Comparison of ENCODE assay signal across 30 cellular contexts in the genomic region with DNA sequence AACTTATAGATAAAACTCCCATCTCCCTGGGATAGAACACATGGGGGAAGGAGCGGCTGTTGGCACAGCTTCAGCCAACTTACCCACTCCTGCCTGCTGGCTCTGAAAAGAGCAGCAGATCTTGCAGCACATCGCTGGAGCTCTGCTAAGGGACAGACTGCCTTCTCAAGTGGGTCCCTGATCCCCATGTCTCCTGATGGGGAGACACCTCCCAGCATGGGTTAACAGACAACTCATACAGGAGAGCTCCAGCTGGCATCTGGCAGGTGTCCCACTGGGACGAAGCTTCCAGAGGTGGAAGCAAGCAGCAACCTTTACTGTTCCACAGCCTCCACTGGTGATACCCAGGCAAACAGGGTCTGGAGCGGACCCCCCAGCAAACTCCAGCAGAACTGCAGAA.
"Had no signal": no experiment of that assay in that cellular context is flagged by ENCODE, and none has a peak within 500 bp of the region (broad histone marks: within the 10 kb centered on the region; RNA-seq: fewer than 3 reads in every experiment).

No MANE protein-coding gene starts in this region.

- H3K4me3 Mint-ChIP-seq: naive thymus-derived CD4-positive, alpha-beta T cell; natural killer cell; nephron; neural progenitor cell; stimulated activated memory B cell treated with anti-CD40 and anti-IgM and Interleukin-4, amounts not matched to agents 10 μg/mL and 1 μg/mL and 100 μg/mL, for 72 hours; stimulated activated naive CD8-positive, alpha-beta T cell treated with anti-CD3 and anti-CD28 coated beads, Interleukin-15, amount 100 ng/mL, for 72 hours; type B pancreatic cell had no signal

- H3K27me3 Mint-ChIP-seq: stimulated activated memory B cell treated with anti-CD40 and anti-IgM and Interleukin-4, amounts not matched to agents 10 μg/mL and 1 μg/mL and 100 μg/mL, for 72 hours; stimulated activated naive CD8-positive, alpha-beta T cell treated with anti-CD3 and anti-CD28 coated beads, Interleukin-15, amount 100 ng/mL, for 72 hours had no signal

- H3K27me3 ChIP-seq: neural progenitor cell, ovary, right atrium auricular region, right lobe of liver, suprapubic skin, testis, transverse colon, vagina had no signal

- H3K9me3 Mint-ChIP-seq: nephron; neural progenitor cell; stimulated activated memory B cell treated with anti-CD40 and anti-IgM and Interleukin-4, amounts not matched to agents 10 μg/mL and 1 μg/mL and 100 μg/mL, for 72 hours; type B pancreatic cell had no signal

- H3K4me1 ChIP-seq: neural progenitor cell, parathyroid adenoma, prostate gland, right atrium auricular region, right lobe of liver, spleen, suprapubic skin, testis, tibial artery, transverse colon, vagina had no signal

- ATAC-seq: naive thymus-derived CD4-positive, alpha-beta T cell; natural killer cell; right lobe of liver; stimulated activated memory B cell treated with anti-CD40 and anti-IgM and Interleukin-4, amounts not matched to agents 10 μg/mL and 1 μg/mL and 100 μg/mL, for 72 hours; stimulated activated naive CD8-positive, alpha-beta T cell treated with anti-CD3 and anti-CD28 coated beads, Interleukin-15, amount 100 ng/mL, for 72 hours; stimulated activated naive CD8-positive, alpha-beta T cell treated with anti-CD3 and anti-CD28 coated beads, Interleukin-15, Interleukin-2, amounts not matched to agents 100 U/mL and 50 U/mL, for 24 hours had no signal

- H3K36me3 Mint-ChIP-seq: naive thymus-derived CD4-positive, alpha-beta T cell; natural killer cell; neural progenitor cell; stimulated activated memory B cell treated with anti-CD40 and anti-IgM and Interleukin-4, amounts not matched to agents 10 μg/mL and 1 μg/mL and 100 μg/mL, for 72 hours; type B pancreatic cell had no signal

- H3K27ac Mint-ChIP-seq: naive thymus-derived CD4-positive, alpha-beta T cell; natural killer cell; nephron; neural progenitor cell; stimulated activated memory B cell treated with anti-CD40 and anti-IgM and Interleukin-4, amounts not matched to agents 10 μg/mL and 1 μg/mL and 100 μg/mL, for 72 hours; stimulated activated naive CD8-positive, alpha-beta T cell treated with anti-CD3 and anti-CD28 coated beads, Interleukin-15, amount 100 ng/mL, for 72 hours; type B pancreatic cell had no signal

- H3K4me3 ChIP-seq: neural progenitor cell, ovary, prostate gland, right atrium auricular region, right lobe of liver, skin epidermis, smooth muscle cell, spleen, suprapubic skin, testis, tibial artery, transverse colon, vagina had no signal

- H3K4me1 Mint-ChIP-seq: naive thymus-derived CD4-positive, alpha-beta T cell; natural killer cell; nephron; neural progenitor cell; stimulated activated memory B cell treated with anti-CD40 and anti-IgM and Interleukin-4, amounts not matched to agents 10 μg/mL and 1 μg/mL and 100 μg/mL, for 72 hours; stimulated activated naive CD8-positive, alpha-beta T cell treated with anti-CD3 and anti-CD28 coated beads, Interleukin-15, amount 100 ng/mL, for 72 hours had no signal

- FAIRE-seq: urothelium cell line had no signal

- H3K36me3 ChIP-seq: neural progenitor cell, ovary, prostate gland, right atrium auricular region, right lobe of liver, spleen, suprapubic skin, tibial artery, transverse colon, vagina had no signal

- H3K9me3 ChIP-seq: ovary, prostate gland, right atrium auricular region, right lobe of liver, testis, tibial artery, transverse colon, vagina had no signal

- DNase-seq: naive thymus-derived CD4-positive, alpha-beta T cell; natural killer cell; occipital lobe; ovary; retina; right lobe of liver; stimulated activated CD4-positive, alpha-beta T cell treated with anti-CD3 and anti-CD28 coated beads, Interleukin-12 subunit alpha, Interleukin-12 subunit beta, amount 100 ng/mL, for 4 hours; stimulated activated CD4-positive, alpha-beta T cell treated with anti-CD3 and anti-CD28 coated beads, Interleukin-1b, Interleukin-23, amount 100 ng/mL, for 48 hours; stimulated activated CD4-positive, alpha-beta T cell treated with anti-CD3 and anti-CD28 coated beads, Interleukin-4, amount 100 ng/mL, for 1 hour; stimulated activated CD4-positive, alpha-beta T cell treated with anti-CD3 and anti-CD28 coated beads, Interleukin-4, amount 100 ng/mL, for 4 hours; stimulated activated CD8-positive, alpha-beta memory T cell treated with anti-CD3 and anti-CD28 coated beads, Interleukin-4, amount 100 ng/mL, for 48 hours; stimulated activated naive CD4-positive, alpha-beta T cell; stimulated activated naive CD8-positive, alpha-beta T cell treated with anti-CD3 and anti-CD28 coated beads, Interleukin-15, amount 100 ng/mL, for 72 hours; stimulated activated naive CD8-positive, alpha-beta T cell treated with anti-CD3 and anti-CD28 coated beads, Interleukin-15, Interleukin-2, amounts not matched to agents 100 U/mL and 50 U/mL, for 24 hours; testis; tibial artery; transverse colon had no signal

- H3K27ac ChIP-seq: neural progenitor cell, ovary, parathyroid adenoma, prostate gland, right atrium auricular region, right lobe of liver, skin epidermis, spleen, suprapubic skin, testis, tibial artery, transverse colon, vagina had no signal
